In genomic region chr6:31721351-31722020, GRCh38 we compare ENCODE assay signal across 18 cellular contexts. TPM values are rescaled to one million over a fixed set of nuclear protein-coding genes. Genes with fewer than 3 reads are reported as not detected.
"Had no signal": no experiment of that assay in that cellular context is flagged by ENCODE, and none has a peak within 500 bp of the region (broad histone marks: within the 10 kb centered on the region; RNA-seq: fewer than 3 reads in every experiment).

TSS of gene LY6G6C (minus strand) at chr6:31721746. CDS start at chr6:31721679, 67 bp downstream.

- H3K4me2 ChIP-seq: smooth muscle cell had no signal

- H3K9me3 Mint-ChIP-seq: activated B cell treated with CpG ODN at 0.5 μM for 24 hours; activated CD4-positive, alpha-beta T cell treated with anti-CD3 and anti-CD28 coated beads, Interleukin-2, amount 10 ng/mL, durations not matched to agents 24 days and 14 days; stimulated activated naive B cell treated with anti-CD40 and anti-IgM and Interleukin-4, amounts not matched to agents 10 μg/mL and 1 μg/mL and 100 μg/mL, for 72 hours had no signal

- ATAC-seq: gastroesophageal sphincter; left ventricle myocardium superior; stimulated activated naive B cell treated with anti-CD40 and anti-IgM and Interleukin-4, amounts not matched to agents 10 μg/mL and 1 μg/mL and 100 μg/mL, for 72 hours; upper lobe of right lung had no signal

- H3K4me3 Mint-ChIP-seq: activated B cell treated with CpG ODN at 0.5 μM for 24 hours; activated CD4-positive, alpha-beta T cell treated with anti-CD3 and anti-CD28 coated beads, Interleukin-2, amount 10 ng/mL, durations not matched to agents 24 days and 14 days; stimulated activated naive B cell treated with anti-CD40 and anti-IgM and Interleukin-4, amounts not matched to agents 10 μg/mL and 1 μg/mL and 100 μg/mL, for 72 hours had no signal

- H3K27ac Mint-ChIP-seq: activated B cell treated with CpG ODN at 0.5 μM for 24 hours; activated CD4-positive, alpha-beta T cell treated with anti-CD3 and anti-CD28 coated beads, Interleukin-2, amount 10 ng/mL, durations not matched to agents 24 days and 14 days; stimulated activated naive B cell treated with anti-CD40 and anti-IgM and Interleukin-4, amounts not matched to agents 10 μg/mL and 1 μg/mL and 100 μg/mL, for 72 hours had no signal

- H3K36me3 ChIP-seq: upper lobe of right lung had no signal

- H3K27ac ChIP-seq: cardiac muscle cell, gastroesophageal sphincter, right atrium auricular region, upper lobe of right lung had no signal

- DNase-seq: activated B cell treated with CpG ODN at 0.5 μM for 24 hours; activated CD4-positive, alpha-beta T cell treated with anti-CD3 and anti-CD28 coated beads, Interleukin-2, amount 10 ng/mL, durations not matched to agents 24 days and 14 days; activated effector memory CD4-positive, alpha-beta T cell treated with Interleukin-2 at 50 U/mL for 16 hours; activated T-cell treated with anti-CD3 and anti-CD28 coated beads, Interleukin-2, amount 50 U/mL, for 1 hour; effector CD4-positive, alpha-beta T cell; left ventricle myocardium superior; midbrain; stimulated activated naive B cell treated with anti-CD40 and anti-IgM and Interleukin-4, amounts not matched to agents 10 μg/mL and 1 μg/mL and 100 μg/mL, for 72 hours; substantia nigra; T-helper 2 cell; upper lobe of right lung had no signal

- H3K4me3 ChIP-seq: cardiac muscle cell, gastroesophageal sphincter, right atrium auricular region, smooth muscle cell, upper lobe of right lung had no signal

- H3K27me3 Mint-ChIP-seq: activated B cell treated with CpG ODN at 0.5 μM for 24 hours; stimulated activated naive B cell treated with anti-CD40 and anti-IgM and Interleukin-4, amounts not matched to agents 10 μg/mL and 1 μg/mL and 100 μg/mL, for 72 hours had no signal

- H3K9me3 ChIP-seq: gastroesophageal sphincter, right atrium auricular region, upper lobe of right lung had no signal

- H3K27me3 ChIP-seq: cardiac muscle cell, gastroesophageal sphincter, right atrium auricular region, upper lobe of right lung had no signal

RNA-seq across cellular contexts. Expression of gene LY6G6C, which starts in this region (rescaled TPM):
- total RNA-seq: activated B cell treated with CpG ODN at 0.5 μM for 24 hours; activated CD4-positive, alpha-beta T cell treated with anti-CD3 and anti-CD28 coated beads, Interleukin-2, amount 10 ng/mL, durations not matched to agents 24 days and 14 days; cardiac muscle cell; endothelial cell of umbilical vein; gastroesophageal sphincter; kidney epithelial cell; left ventricle myocardium superior; posterior vena cava; upper lobe of right lung had no signal
- polyA plus RNA-seq: cardiac muscle cell had no signal
